In the genomic region with DNA sequence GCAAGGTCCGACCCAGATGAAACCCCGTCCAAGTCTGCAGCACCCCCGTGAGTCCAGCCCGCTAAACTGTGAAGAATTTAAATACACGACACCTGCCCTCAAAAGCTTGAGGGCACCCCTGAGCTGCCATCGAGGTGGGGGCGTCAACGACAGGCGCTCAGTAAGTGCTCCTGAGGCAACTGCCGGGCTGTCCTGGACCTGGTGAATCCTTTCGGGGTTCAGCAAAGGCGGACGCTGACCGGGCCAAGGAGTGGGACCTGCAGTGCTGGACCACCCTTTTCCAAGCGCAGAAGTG, we compare ENCODE assay signal across 8 cellular contexts. TPM values are rescaled to one million over a fixed set of nuclear protein-coding genes. Genes with fewer than 3 reads are reported as not detected.
DNase-seq lines count a peak whose midpoint lies in the region; ATAC-seq and TF ChIP-seq lines count a peak whose summit lies in the region.

No MANE protein-coding gene starts in this region.

- peak overlapping the region; percentile 89 for H3K9ac ChIP-seq in parathyroid adenoma

- peak overlapping the region; percentile 97 for H3K27ac ChIP-seq in Panc1 (ENCODE audit: low read length)
- peak overlapping the region in 1 of 2 donors; percentile 95 for H3K27ac ChIP-seq in esophagus (ENCODE audit: low read depth in 2 of 2, low read length in 1 of 2)
- H3K27ac ChIP-seq in parathyroid adenoma, result peak overlapping the region; percentile 95

- TF ChIP-seq CTCF in Panc1 (IDR thresholded peaks at IDR 0.05) (no peak), parathyroid adenoma (IDR thresholded peaks at IDR 0.05) (peak; percentile 15)

- ATAC-seq in activated CD8-positive, alpha-beta memory T cell treated with anti-CD3 and anti-CD28 coated beads, Interleukin-2, amount 10 ng/mL, durations not matched to agents 7 days and 5 days, result no peak
- ATAC-seq in Panc1 (peak; percentile 49), GM18517 (IDR thresholded peaks at IDR 0.05; ENCODE audit: unreplicated experiment) (no peak)

- H3K27me3 ChIP-seq in Panc1 (ENCODE audit: control insufficient read depth, insufficient read depth, low read length), result no peaks in the 10 kb centered on the region
- no peaks in the 10 kb centered on the region for H3K27me3 ChIP-seq in esophagus (ENCODE audit: control insufficient read depth in 1 of 2, insufficient read depth in 2 of 2, low read length in 2 of 2)
- no peaks in the 10 kb centered on the region for H3K27me3 ChIP-seq in parathyroid adenoma (ENCODE audit: control insufficient read depth, insufficient read depth, low read length)

- no peaks in the 10 kb centered on the region; the same call in 1 of the 2 replicates for H3K36me3 ChIP-seq in Panc1 (ENCODE audit: control insufficient read depth, insufficient read depth, low read length)
- H3K36me3 ChIP-seq in esophagus (ENCODE audit: control insufficient read depth in 2 of 2, insufficient read depth in 2 of 2, low read length in 1 of 2), result peaks cover 0 to 15% of the 10 kb centered on the region in 2 donors
- H3K36me3 ChIP-seq in parathyroid adenoma (ENCODE audit: control insufficient read depth, insufficient read depth, low read length), result no peaks in the 10 kb centered on the region

- intact Hi-C loops in Panc1 (cut with micrococcal nuclease; ENCODE audit: unreplicated experiment) (no loop called here), posterior cingulate gyrus (cut with DNase I) (loop anchor here (2.0 kb wide), 1 partner anchor 40 kb away; no protein-coding TSS in a partner anchor)

- BruUV-seq in Panc1 (replicated peaks; lab: Mats Ljungman, UMichigan), result no TSS peak

- POLR2A ChIA-PET in Panc1 (lab: Charles Lee), result interaction anchor here (0.5 to 0.6 kb wide), 2 partner anchors 113 to 662 kb away, joined by 5 to 8 read pairs; no protein-coding TSS in a partner anchor

- H3K9me3 ChIP-seq in Panc1 (ENCODE audit: control insufficient read depth, insufficient read depth, low read depth, low read length) (no peaks in the 10 kb centered on the region), esophagus (ENCODE audit: control insufficient read depth in 2 of 2, insufficient read depth in 1 of 2, low read depth in 1 of 2, low read length in 1 of 2) (no peaks in the 10 kb centered on the region), parathyroid adenoma (ENCODE audit: control insufficient read depth, low read length) (no peaks in the 10 kb centered on the region)

- in situ Hi-C loops in Panc1 (cut with HindIII; ENCODE audit: low pct_unique_long_range_greater_than_20kb, low sequenced_read_pairs), result no loop called here

- H2AFZ ChIP-seq in parathyroid adenoma, result peak overlapping the region; percentile 98

- H3K4me2 ChIP-seq in parathyroid adenoma (ENCODE audit: low read length), result peak overlapping the region; percentile 84

- H3K27me3 Mint-ChIP-seq in activated CD8-positive, alpha-beta memory T cell treated with anti-CD3 and anti-CD28 coated beads, Interleukin-2, amount 10 ng/mL, durations not matched to agents 7 days and 5 days, result peaks cover 40% of the 10 kb centered on the region

- peaks cover 17% of the 10 kb centered on the region for H3K4me1 Mint-ChIP-seq in activated CD8-positive, alpha-beta memory T cell treated with anti-CD3 and anti-CD28 coated beads, Interleukin-2, amount 10 ng/mL, durations not matched to agents 7 days and 5 days

- H3K4me1 ChIP-seq in Panc1 (ENCODE audit: control insufficient read depth, insufficient read depth, low read length) (peaks cover 11% of the 10 kb centered on the region), esophagus (ENCODE audit: control insufficient read depth in 2 of 2, insufficient read depth in 2 of 2, low read length in 1 of 2) (peaks cover 2 to 9% of the 10 kb centered on the region in 2 donors), parathyroid adenoma (peaks cover 6% of the 10 kb centered on the region)

- no peaks in the 10 kb centered on the region for H3K9me3 Mint-ChIP-seq in activated CD8-positive, alpha-beta memory T cell treated with anti-CD3 and anti-CD28 coated beads, Interleukin-2, amount 10 ng/mL, durations not matched to agents 7 days and 5 days (ENCODE audit: low read depth)

- H3K36me3 Mint-ChIP-seq in activated CD8-positive, alpha-beta memory T cell treated with anti-CD3 and anti-CD28 coated beads, Interleukin-2, amount 10 ng/mL, durations not matched to agents 7 days and 5 days, result peaks cover 2% of the 10 kb centered on the region

- H3K4me3 ChIP-seq in Panc1 (ENCODE audit: low read depth in 2 of 2, low read length in 2 of 2) (peak overlapping the region; percentile 93 to 97), esophagus (ENCODE audit: low read depth in 1 of 2, low read length in 2 of 2) (peak overlapping the region; percentile 73 to 81), parathyroid adenoma (ENCODE audit: low read depth, low read length) (peak overlapping the region; percentile 98)

- WGBS in esophagus, 2 donors, result 1 to 2% methylated on average over 15 of the region's 15 CpGs

- peak overlapping the region; percentile 80 for H3K4me3 Mint-ChIP-seq in activated CD8-positive, alpha-beta memory T cell treated with anti-CD3 and anti-CD28 coated beads, Interleukin-2, amount 10 ng/mL, durations not matched to agents 7 days and 5 days

- DNase-seq in activated CD8-positive, alpha-beta memory T cell treated with anti-CD3 and anti-CD28 coated beads, Interleukin-2, amount 10 ng/mL, durations not matched to agents 7 days and 5 days, result no peak
- DNase-seq in activated CD8-positive, alpha-beta memory T cell treated with anti-CD3 and anti-CD28 coated beads, Interleukin-2, amount 50 U/mL, for 48 hours, result no peak
- DNase-seq in Panc1 (ENCODE audit: low read depth, low spot score), result no peak
- no peak for DNase-seq in OCI-M1 (lab: John Stamatoyannopoulos, UW)
- no peak for DNase-seq in posterior cingulate gyrus

- no peak overlapping the region for H3K27ac Mint-ChIP-seq in activated CD8-positive, alpha-beta memory T cell treated with anti-CD3 and anti-CD28 coated beads, Interleukin-2, amount 10 ng/mL, durations not matched to agents 7 days and 5 days

- peaks cover 24% of the 10 kb centered on the region for H3K79me2 ChIP-seq in parathyroid adenoma

- CTCF ChIA-PET in activated CD8-positive, alpha-beta memory T cell treated with anti-CD3 and anti-CD28 coated beads, Interleukin-2, amount 10 ng/mL, durations not matched to agents 7 days and 5 days (lab: Charles Lee), result interaction anchor here (1.0 to 1.4 kb wide), 5 partner anchors 10 to 575 kb away, joined by 3 to 6 read pairs (median 3); no protein-coding TSS in a partner anchor
- CTCF ChIA-PET in Panc1 (lab: Charles Lee), result no interaction called here

RNA-seq across cellular contexts. Expression of a gene that starts 0.5 kb away (rescaled TPM):
- total RNA-seq in activated CD8-positive, alpha-beta memory T cell treated with anti-CD3 and anti-CD28 coated beads, Interleukin-2, amount 10 ng/mL, durations not matched to agents 7 days and 5 days, result 10 to 100 TPM; 15.1 to 18.4 TPM
- total RNA-seq in Panc1 (2021; ENCODE audit: unreplicated experiment), result 37.1 TPM
- 39.8 TPM for polyA plus RNA-seq in Panc1 (2012; ENCODE audit: insufficient read length)
- polyA plus RNA-seq in esophagus, result 10 to 100 TPM; 10.8 to 11.9 TPM
